ENCODE assay signal across 1 cellular context in the genomic region with DNA sequence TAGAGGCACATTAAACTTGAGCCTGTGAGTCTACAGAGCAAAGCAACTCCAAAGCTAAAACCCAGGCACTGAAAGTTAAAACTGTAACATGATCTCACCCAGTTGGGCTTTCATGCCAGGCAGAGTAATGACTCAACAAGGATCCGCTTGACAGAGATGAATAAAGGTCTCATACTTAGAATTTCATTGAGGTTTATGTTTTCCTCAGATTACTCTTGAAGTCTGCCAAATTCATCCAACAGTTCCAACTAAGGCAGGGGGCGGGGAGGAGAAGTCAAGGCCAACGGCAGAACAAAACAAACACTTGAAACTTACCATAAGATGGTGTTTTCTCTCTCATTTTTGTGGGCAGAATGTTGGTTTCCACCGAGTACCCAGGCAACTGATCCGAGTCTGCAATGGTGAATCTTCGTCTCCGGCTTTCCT.
TF ChIP-seq lines count a peak whose summit lies in the region.

No MANE protein-coding gene starts in this region.

TF ChIP-seq in HEK293, 187 proteins besides CTCF, POLR2A, EP300 and RAD21 (continued from another document and continues in another):
- TF ChIP-seq, protein P1, sequence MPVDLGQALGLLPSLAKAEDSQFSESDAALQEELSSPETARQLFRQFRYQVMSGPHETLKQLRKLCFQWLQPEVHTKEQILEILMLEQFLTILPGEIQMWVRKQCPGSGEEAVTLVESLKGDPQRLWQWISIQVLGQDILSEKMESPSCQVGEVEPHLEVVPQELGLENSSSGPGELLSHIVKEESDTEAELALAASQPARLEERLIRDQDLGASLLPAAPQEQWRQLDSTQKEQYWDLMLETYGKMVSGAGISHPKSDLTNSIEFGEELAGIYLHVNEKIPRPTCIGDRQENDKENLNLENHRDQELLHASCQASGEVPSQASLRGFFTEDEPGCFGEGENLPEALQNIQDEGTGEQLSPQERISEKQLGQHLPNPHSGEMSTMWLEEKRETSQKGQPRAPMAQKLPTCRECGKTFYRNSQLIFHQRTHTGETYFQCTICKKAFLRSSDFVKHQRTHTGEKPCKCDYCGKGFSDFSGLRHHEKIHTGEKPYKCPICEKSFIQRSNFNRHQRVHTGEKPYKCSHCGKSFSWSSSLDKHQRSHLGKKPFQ (tag by site-specific recombination; IDR thresholded peaks at IDR 0.05), result no peak
- no peak for TF ChIP-seq ZNF621 (tag by site-specific recombination; IDR thresholded peaks at IDR 0.05)
- TF ChIP-seq, protein P2, sequence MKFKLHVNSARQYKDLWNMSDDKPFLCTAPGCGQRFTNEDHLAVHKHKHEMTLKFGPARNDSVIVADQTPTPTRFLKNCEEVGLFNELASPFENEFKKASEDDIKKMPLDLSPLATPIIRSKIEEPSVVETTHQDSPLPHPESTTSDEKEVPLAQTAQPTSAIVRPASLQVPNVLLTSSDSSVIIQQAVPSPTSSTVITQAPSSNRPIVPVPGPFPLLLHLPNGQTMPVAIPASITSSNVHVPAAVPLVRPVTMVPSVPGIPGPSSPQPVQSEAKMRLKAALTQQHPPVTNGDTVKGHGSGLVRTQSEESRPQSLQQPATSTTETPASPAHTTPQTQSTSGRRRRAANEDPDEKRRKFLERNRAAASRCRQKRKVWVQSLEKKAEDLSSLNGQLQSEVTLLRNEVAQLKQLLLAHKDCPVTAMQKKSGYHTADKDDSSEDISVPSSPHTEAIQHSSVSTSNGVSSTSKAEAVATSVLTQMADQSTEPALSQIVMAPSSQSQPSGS (tag by site-specific recombination; IDR thresholded peaks at IDR 0.05; ENCODE audit: low read depth), result no peak
- 0 out of 2 replicates have a peak, but pooled peaks have one; percentile 28 for TF ChIP-seq FEZF1 (tag by site-specific recombination; IDR thresholded peaks at IDR 0.05)
- TF ChIP-seq IKZF3 (tag by site-specific recombination; IDR thresholded peaks at IDR 0.05), result peak; percentile 70; the same call in 1 of the 2 replicates
- no peak for TF ChIP-seq ZNF585B (tag by site-specific recombination; IDR thresholded peaks at IDR 0.05)
- no peak for TF ChIP-seq ZFHX2 (tag by site-specific recombination; conservative IDR thresholded peaks at IDR 0.05)
- TF ChIP-seq ZNF274 (IDR thresholded peaks at IDR 0.05; ENCODE audit: low read length), result no peak
- TF ChIP-seq ZNF274 (tag by site-specific recombination; IDR thresholded peaks at IDR 0.05; ENCODE audit: borderline replicate concordance), result no peak
- peak; percentile 84 for TF ChIP-seq TRIM28 (IDR thresholded peaks at IDR 0.05; ENCODE audit: borderline replicate concordance, low read length)
- TF ChIP-seq, protein P3, sequence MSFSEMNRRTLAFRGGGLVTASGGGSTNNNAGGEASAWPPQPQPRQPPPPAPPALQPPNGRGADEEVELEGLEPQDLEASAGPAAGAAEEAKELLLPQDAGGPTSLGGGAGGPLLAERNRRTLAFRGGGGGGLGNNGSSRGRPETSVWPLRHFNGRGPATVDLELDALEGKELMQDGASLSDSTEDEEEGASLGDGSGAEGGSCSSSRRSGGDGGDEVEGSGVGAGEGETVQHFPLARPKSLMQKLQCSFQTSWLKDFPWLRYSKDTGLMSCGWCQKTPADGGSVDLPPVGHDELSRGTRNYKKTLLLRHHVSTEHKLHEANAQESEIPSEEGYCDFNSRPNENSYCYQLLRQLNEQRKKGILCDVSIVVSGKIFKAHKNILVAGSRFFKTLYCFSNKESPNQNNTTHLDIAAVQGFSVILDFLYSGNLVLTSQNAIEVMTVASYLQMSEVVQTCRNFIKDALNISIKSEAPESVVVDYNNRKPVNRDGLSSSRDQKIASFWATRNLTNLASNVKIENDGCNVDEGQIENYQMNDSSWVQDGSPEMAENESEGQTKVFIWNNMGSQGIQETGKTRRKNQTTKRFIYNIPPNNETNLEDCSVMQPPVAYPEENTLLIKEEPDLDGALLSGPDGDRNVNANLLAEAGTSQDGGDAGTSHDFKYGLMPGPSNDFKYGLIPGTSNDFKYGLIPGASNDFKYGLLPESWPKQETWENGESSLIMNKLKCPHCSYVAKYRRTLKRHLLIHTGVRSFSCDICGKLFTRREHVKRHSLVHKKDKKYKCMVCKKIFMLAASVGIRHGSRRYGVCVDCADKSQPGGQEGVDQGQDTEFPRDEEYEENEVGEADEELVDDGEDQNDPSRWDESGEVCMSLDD (tag by site-specific recombination; IDR thresholded peaks at IDR 0.05), result no peak
- TF ChIP-seq, protein P4, sequence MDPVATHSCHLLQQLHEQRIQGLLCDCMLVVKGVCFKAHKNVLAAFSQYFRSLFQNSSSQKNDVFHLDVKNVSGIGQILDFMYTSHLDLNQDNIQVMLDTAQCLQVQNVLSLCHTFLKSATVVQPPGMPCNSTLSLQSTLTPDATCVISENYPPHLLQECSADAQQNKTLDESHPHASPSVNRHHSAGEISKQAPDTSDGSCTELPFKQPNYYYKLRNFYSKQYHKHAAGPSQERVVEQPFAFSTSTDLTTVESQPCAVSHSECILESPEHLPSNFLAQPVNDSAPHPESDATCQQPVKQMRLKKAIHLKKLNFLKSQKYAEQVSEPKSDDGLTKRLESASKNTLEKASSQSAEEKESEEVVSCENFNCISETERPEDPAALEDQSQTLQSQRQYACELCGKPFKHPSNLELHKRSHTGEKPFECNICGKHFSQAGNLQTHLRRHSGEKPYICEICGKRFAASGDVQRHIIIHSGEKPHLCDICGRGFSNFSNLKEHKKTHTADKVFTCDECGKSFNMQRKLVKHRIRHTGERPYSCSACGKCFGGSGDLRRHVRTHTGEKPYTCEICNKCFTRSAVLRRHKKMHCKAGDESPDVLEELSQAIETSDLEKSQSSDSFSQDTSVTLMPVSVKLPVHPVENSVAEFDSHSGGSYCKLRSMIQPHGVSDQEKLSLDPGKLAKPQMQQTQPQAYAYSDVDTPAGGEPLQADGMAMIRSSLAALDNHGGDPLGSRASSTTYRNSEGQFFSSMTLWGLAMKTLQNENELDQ (tag by site-specific recombination; IDR thresholded peaks at IDR 0.05; ENCODE audit: low read depth), result no peak
- no peak for TF ChIP-seq RBAK (tag by site-specific recombination; IDR thresholded peaks at IDR 0.05)
- TF ChIP-seq, protein P5, sequence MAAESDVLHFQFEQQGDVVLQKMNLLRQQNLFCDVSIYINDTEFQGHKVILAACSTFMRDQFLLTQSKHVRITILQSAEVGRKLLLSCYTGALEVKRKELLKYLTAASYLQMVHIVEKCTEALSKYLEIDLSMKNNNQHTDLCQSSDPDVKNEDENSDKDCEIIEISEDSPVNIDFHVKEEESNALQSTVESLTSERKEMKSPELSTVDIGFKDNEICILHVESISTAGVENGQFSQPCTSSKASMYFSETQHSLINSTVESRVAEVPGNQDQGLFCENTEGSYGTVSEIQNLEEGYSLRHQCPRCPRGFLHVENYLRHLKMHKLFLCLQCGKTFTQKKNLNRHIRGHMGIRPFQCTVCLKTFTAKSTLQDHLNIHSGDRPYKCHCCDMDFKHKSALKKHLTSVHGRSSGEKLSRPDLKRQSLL (tag by site-specific recombination; IDR thresholded peaks at IDR 0.05), result no peak
- TF ChIP-seq, protein P6, sequence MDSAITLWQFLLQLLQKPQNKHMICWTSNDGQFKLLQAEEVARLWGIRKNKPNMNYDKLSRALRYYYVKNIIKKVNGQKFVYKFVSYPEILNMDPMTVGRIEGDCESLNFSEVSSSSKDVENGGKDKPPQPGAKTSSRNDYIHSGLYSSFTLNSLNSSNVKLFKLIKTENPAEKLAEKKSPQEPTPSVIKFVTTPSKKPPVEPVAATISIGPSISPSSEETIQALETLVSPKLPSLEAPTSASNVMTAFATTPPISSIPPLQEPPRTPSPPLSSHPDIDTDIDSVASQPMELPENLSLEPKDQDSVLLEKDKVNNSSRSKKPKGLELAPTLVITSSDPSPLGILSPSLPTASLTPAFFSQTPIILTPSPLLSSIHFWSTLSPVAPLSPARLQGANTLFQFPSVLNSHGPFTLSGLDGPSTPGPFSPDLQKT (IDR thresholded peaks at IDR 0.05; ENCODE audit: borderline replicate concordance, low read depth, low read length), result no peak
- peak; percentile 63; the same call in 1 of the 2 replicates for TF ChIP-seq ZNF561 (tag by site-specific recombination; IDR thresholded peaks at IDR 0.05; ENCODE audit: borderline replicate concordance)
- no peak for TF ChIP-seq ZNF146 (tag by site-specific recombination; IDR thresholded peaks at IDR 0.05)
- no peak; the same call in 1 of the 2 replicates for TF ChIP-seq ZNF664 (tag by site-specific recombination; IDR thresholded peaks at IDR 0.05)
- no peak for TF ChIP-seq ZNF169 (tag by site-specific recombination; IDR thresholded peaks at IDR 0.05)
- TF ChIP-seq ZNF416 (tag by site-specific recombination; IDR thresholded peaks at IDR 0.05), result no peak
- TF ChIP-seq ZNF19 (tag by site-specific recombination; IDR thresholded peaks at IDR 0.05; ENCODE audit: low read depth), result no peak
- TF ChIP-seq REPIN1 (tag by site-specific recombination; IDR thresholded peaks at IDR 0.05; ENCODE audit: low read depth), result no peak
- no peak for TF ChIP-seq MZF1 (tag by site-specific recombination; IDR thresholded peaks at IDR 0.05; ENCODE audit: borderline replicate concordance)
- TF ChIP-seq ZNF623 (tag by site-specific recombination; IDR thresholded peaks at IDR 0.05), result no peak
- TF ChIP-seq, protein P7, sequence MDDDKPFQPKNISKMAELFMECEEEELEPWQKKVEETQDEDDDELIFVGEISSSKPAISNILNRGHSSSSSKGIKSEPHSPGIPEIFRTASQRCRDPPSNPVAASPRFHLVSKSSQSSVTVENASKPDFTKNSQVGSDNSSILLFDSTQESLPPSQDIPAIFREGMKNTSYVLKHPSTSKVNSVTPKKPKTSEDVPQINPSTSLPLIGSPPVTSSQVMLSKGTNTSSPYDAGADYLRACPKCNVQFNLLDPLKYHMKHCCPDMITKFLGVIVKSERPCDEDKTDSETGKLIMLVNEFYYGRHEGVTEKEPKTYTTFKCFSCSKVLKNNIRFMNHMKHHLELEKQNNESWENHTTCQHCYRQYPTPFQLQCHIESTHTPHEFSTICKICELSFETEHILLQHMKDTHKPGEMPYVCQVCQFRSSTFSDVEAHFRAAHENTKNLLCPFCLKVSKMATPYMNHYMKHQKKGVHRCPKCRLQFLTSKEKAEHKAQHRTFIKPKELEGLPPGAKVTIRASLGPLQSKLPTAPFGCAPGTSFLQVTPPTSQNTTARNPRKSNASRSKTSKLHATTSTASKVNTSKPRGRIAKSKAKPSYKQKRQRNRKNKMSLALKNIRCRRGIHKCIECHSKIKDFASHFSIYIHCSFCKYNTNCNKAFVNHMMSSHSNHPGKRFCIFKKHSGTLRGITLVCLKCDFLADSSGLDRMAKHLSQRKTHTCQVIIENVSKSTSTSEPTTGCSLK (tag by site-specific recombination; IDR thresholded peaks at IDR 0.05), result no peak
- TF ChIP-seq ZNF830 (tag by site-specific recombination; IDR thresholded peaks at IDR 0.05; ENCODE audit: low read depth), result no peak
- peak; percentile 27; the same call in 1 of the 2 replicates for TF ChIP-seq GLIS1 (tag by site-specific recombination; IDR thresholded peaks at IDR 0.05)
- TF ChIP-seq, protein P8, sequence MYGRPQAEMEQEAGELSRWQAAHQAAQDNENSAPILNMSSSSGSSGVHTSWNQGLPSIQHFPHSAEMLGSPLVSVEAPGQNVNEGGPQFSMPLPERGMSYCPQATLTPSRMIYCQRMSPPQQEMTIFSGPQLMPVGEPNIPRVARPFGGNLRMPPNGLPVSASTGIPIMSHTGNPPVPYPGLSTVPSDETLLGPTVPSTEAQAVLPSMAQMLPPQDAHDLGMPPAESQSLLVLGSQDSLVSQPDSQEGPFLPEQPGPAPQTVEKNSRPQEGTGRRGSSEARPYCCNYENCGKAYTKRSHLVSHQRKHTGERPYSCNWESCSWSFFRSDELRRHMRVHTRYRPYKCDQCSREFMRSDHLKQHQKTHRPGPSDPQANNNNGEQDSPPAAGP (tag by site-specific recombination; IDR thresholded peaks at IDR 0.05), result no peak
- no peak for TF ChIP-seq ZNF214 (tag by site-specific recombination; IDR thresholded peaks at IDR 0.05; ENCODE audit: borderline replicate concordance)
- TF ChIP-seq, protein P9, sequence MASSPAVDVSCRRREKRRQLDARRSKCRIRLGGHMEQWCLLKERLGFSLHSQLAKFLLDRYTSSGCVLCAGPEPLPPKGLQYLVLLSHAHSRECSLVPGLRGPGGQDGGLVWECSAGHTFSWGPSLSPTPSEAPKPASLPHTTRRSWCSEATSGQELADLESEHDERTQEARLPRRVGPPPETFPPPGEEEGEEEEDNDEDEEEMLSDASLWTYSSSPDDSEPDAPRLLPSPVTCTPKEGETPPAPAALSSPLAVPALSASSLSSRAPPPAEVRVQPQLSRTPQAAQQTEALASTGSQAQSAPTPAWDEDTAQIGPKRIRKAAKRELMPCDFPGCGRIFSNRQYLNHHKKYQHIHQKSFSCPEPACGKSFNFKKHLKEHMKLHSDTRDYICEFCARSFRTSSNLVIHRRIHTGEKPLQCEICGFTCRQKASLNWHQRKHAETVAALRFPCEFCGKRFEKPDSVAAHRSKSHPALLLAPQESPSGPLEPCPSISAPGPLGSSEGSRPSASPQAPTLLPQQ (tag by site-specific recombination; IDR thresholded peaks at IDR 0.05), result 0 out of 2 replicates have a peak, but pooled peaks have one; percentile 18
- no peak for TF ChIP-seq ZNF114 (tag by site-specific recombination; IDR thresholded peaks at IDR 0.05)
- no peak for TF ChIP-seq HOXC10 (CRISPR knock-in tag; IDR thresholded peaks at IDR 0.05)
- no peak for TF ChIP-seq OVOL3 (tag by site-specific recombination; IDR thresholded peaks at IDR 0.05)
- TF ChIP-seq, protein P10, sequence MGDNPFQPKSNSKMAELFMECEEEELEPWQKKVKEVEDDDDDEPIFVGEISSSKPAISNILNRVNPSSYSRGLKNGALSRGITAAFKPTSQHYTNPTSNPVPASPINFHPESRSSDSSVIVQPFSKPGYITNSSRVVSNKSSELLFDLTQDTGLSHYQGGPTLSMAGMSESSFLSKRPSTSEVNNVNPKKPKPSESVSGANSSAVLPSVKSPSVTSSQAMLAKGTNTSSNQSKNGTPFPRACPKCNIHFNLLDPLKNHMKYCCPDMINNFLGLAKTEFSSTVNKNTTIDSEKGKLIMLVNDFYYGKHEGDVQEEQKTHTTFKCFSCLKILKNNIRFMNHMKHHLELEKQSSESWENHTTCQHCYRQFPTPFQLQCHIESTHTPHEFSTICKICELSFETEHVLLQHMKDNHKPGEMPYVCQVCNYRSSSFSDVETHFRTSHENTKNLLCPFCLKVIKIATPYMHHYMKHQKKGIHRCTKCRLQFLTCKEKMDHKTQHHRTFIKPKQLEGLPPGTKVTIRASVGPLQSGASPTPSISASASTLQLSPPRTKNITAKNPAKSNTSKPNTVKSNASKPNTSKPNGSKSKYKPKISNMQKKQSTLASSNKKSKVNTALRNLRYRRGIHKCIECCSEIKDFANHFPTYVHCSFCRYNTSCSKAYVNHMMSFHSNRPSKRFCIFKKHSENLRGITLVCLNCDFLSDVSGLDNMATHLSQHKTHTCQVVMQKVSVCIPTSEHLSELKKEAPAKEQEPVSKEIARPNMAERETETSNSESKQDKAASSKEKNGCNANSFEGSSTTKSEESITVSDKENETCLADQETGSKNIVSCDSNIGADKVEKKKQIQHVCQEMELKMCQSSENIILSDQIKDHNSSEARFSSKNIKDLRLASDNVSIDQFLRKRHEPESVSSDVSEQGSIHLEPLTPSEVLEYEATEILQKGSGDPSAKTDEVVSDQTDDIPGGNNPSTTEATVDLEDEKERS (tag by site-specific recombination; IDR thresholded peaks at IDR 0.05), result no peak
- TF ChIP-seq ZNF843 (tag by site-specific recombination; IDR thresholded peaks at IDR 0.05), result peak; percentile 86; the same call in 1 of the 2 replicates
- 0 out of 2 replicates have a peak, but pooled peaks have one; percentile 58 for TF ChIP-seq ZNF501 (tag by site-specific recombination; IDR thresholded peaks at IDR 0.05)
